21 cellular contexts compared by ENCODE assay signal in the genomic region with DNA sequence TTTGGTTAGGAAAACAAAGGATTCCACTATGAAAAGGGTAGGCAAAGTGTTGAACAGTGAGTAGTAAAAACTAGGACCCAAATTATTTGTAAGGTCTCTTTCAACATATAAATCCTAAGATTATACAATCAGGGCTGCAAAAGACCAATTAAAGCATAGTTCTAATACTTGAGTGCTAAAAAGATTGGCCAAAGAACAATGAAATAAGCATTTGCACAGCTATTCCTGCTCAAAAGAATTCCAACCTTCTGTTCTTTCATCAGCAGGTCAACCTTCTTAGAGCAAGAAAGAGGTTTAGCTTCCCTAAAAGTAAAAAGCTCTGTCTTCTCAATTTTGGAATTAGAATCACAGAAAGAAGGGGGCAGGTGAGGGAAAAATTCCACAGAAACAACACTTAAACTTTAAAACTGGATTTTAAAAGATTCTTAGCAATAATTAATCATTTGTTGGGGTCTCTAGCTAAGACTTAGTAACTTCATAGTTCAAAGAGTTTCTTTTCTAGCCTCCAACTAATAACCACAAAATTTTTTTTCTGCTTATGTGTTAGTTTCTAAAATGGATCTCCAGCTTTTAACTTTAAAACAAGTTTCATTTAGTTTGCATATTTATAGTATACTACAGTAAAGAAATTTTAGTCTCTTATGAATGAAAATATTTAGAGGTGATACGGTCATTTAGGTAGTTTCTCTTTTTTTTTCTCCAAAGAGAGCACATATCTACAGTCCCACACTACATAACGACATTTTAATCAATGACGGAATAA. TPM values are rescaled to one million over a fixed set of nuclear protein-coding genes. Genes with fewer than 3 reads are reported as not detected.
DNase-seq lines count a peak whose midpoint lies in the region; ATAC-seq and TF ChIP-seq lines count a peak whose summit lies in the region.
"Had no signal": no experiment of that assay in that cellular context is flagged by ENCODE, and none has a peak within 500 bp of the region (broad histone marks: within the 10 kb centered on the region; RNA-seq: fewer than 3 reads in every experiment).

No MANE protein-coding gene starts in this region.

- no CpG with 5 or more reads among the region's 3 CpGs for WGBS in neuronal stem cell (ENCODE audit: extremely low coverage in 2 of 2, insufficient read length in 2 of 2, insufficient replicate concordance in 1 of 2), 2 donors

- H3K36me3 ChIP-seq in KOPT-K1 (ENCODE audit: insufficient read depth, low read length) (no peaks in the 10 kb centered on the region), neuronal stem cell (replicated peaks in 1 of 2; ENCODE audit: control insufficient read depth in 2 of 2, insufficient read depth in 2 of 2, low read length in 2 of 2) (no peaks in the 10 kb centered on the region), colonic mucosa (no peaks in the 10 kb centered on the region)
- H3K36me3 ChIP-seq: thoracic aorta had no signal

- H3K27me3 ChIP-seq in neuronal stem cell (ENCODE audit: control insufficient read depth in 3 of 3, insufficient read depth in 3 of 3, low read depth in 1 of 3, low read length in 3 of 3) (no peaks in the 10 kb centered on the region), colonic mucosa (no peaks in the 10 kb centered on the region)

- ATAC-seq in GM18498 (IDR thresholded peaks at IDR 0.05; ENCODE audit: unreplicated experiment): peak; percentile 51
- ATAC-seq: left ventricle myocardium superior had no signal

- H3K9me3 ChIP-seq in KOPT-K1 (ENCODE audit: insufficient read depth, low read length, poor library complexity, severe bottlenecking) (no peaks in the 10 kb centered on the region), neuronal stem cell (replicated peaks in 1 of 2; ENCODE audit: control insufficient read depth in 2 of 2, insufficient read depth in 1 of 2, low read depth in 1 of 2, low read length in 2 of 2) (no peaks in the 10 kb centered on the region), colonic mucosa (no peaks in the 10 kb centered on the region)
- H3K9me3 ChIP-seq: thoracic aorta had no signal

- H2AK5ac ChIP-seq in neuronal stem cell (ENCODE audit: low read depth, low read length): no peak overlapping the region

- no peaks in the 10 kb centered on the region for H3K27me3 Mint-ChIP-seq in brain
- H3K27me3 Mint-ChIP-seq: progenitor cell of endocrine pancreas had no signal

- H3K4me3 ChIP-seq in neuronal stem cell (ENCODE audit: low read length in 2 of 2) (no peak overlapping the region), colonic mucosa (no peak overlapping the region)
- H3K4me3 ChIP-seq: thoracic aorta had no signal

- H3K36me3 Mint-ChIP-seq in brain: peaks cover 8% of the 10 kb centered on the region

- peaks cover 0 to 3% (median 0%) of the 10 kb centered on the region in 5 experiments for H3K9me3 Mint-ChIP-seq in brain
- H3K9me3 Mint-ChIP-seq: activated naive CD4-positive, alpha-beta T cell treated with anti-CD3 and anti-CD28 coated beads for 36 hours had no signal

- H3K14ac ChIP-seq in neuronal stem cell (ENCODE audit: low read length): no peak overlapping the region

- no peak overlapping the region for H3K4me2 ChIP-seq in neuronal stem cell (ENCODE audit: insufficient read depth, low read length, poor library complexity, severe bottlenecking)

- no peak overlapping the region for H3K18ac ChIP-seq in neuronal stem cell (ENCODE audit: low read length)

- H2BK12ac ChIP-seq in neuronal stem cell (ENCODE audit: low read length): no peak overlapping the region

- H2BK15ac ChIP-seq in neuronal stem cell (ENCODE audit: low read length): no peak overlapping the region

- peaks cover 0 to 8% of the 10 kb centered on the region in 2 donors for H3K4me1 ChIP-seq in neuronal stem cell (ENCODE audit: control insufficient read depth in 2 of 2, insufficient read depth in 1 of 2, low read depth in 1 of 2, low read length in 2 of 2)
- no peaks in the 10 kb centered on the region for H3K4me1 ChIP-seq in colonic mucosa

- no peak overlapping the region for H4K91ac ChIP-seq in neuronal stem cell (ENCODE audit: low read depth, low read length, poor library complexity)

- H3K9ac ChIP-seq in neuronal stem cell (ENCODE audit: low read depth, low read length, poor library complexity) (no peak overlapping the region), colonic mucosa (ENCODE audit: low read depth in 2 of 2, low read length in 2 of 2) (no peak overlapping the region)

- no peak overlapping the region for H2AFZ ChIP-seq in neuronal stem cell (ENCODE audit: low read length)

- H2BK5ac ChIP-seq in neuronal stem cell (ENCODE audit: low read length): no peak overlapping the region

- no peak overlapping the region for H3K4me3 Mint-ChIP-seq in brain
- H3K4me3 Mint-ChIP-seq: activated CD8-positive, alpha-beta T cell treated with anti-CD3 and anti-CD28 coated beads, Interleukin-2, amount 10 ng/mL, durations not matched to agents 7 days and 5 days; activated naive CD4-positive, alpha-beta T cell treated with anti-CD3 and anti-CD28 coated beads for 36 hours had no signal

- no peak overlapping the region for H4K8ac ChIP-seq in neuronal stem cell (ENCODE audit: low read depth, low read length)

- no peak overlapping the region for H3K4ac ChIP-seq in neuronal stem cell (ENCODE audit: low read length)

- no peak overlapping the region for H3K23ac ChIP-seq in neuronal stem cell (ENCODE audit: low read depth, low read length, poor library complexity)

- peaks cover 78% of the 10 kb centered on the region for H3K4me1 Mint-ChIP-seq in brain

- H3K27ac ChIP-seq in KOPT-K1 (ENCODE audit: low read depth, low read length, poor library complexity, severe bottlenecking): peak overlapping the region; percentile 23
- peak overlapping the region; percentile 50 for H3K27ac ChIP-seq in neuronal stem cell (replicated peaks; ENCODE audit: low read length)
- H3K27ac ChIP-seq in colonic mucosa: no peak overlapping the region
- H3K27ac ChIP-seq: thoracic aorta had no signal

- H2BK120ac ChIP-seq in neuronal stem cell (ENCODE audit: low read depth, low read length): no peak overlapping the region

- intact Hi-C loops in colonic mucosa (cut with DNase I): no loop called here

- H3K79me1 ChIP-seq in neuronal stem cell (ENCODE audit: low read depth, low read length): no peaks in the 10 kb centered on the region

- TF ChIP-seq CTCF in brain (conservative IDR thresholded peaks at IDR 0.05) (no peak), colonic mucosa (IDR thresholded peaks at IDR 0.05) (no peak)

- peak overlapping the region in 3 of 5 experiments; percentile 35 to 48 (median 43) for H3K27ac Mint-ChIP-seq in brain
- H3K27ac Mint-ChIP-seq: activated CD8-positive, alpha-beta T cell treated with anti-CD3 and anti-CD28 coated beads, Interleukin-2, amount 10 ng/mL, durations not matched to agents 7 days and 5 days; activated naive CD4-positive, alpha-beta T cell treated with anti-CD3 and anti-CD28 coated beads for 36 hours; progenitor cell of endocrine pancreas had no signal

- DNase-seq in neuronal stem cell (ENCODE audit: low spot score) (no peak), LoVo (ENCODE audit: low spot score) (no peak), colonic mucosa (no peak), DMS53 (lab: John Stamatoyannopoulos, UW) (no peak), GDM1 (lab: John Stamatoyannopoulos, UW) (no peak)
- DNase-seq: activated CD4-positive, alpha-beta T cell treated with anti-CD3 and anti-CD28 coated beads for 1 hour; activated CD8-positive, alpha-beta T cell treated with anti-CD3 and anti-CD28 coated beads, Interleukin-2, amount 10 ng/mL, durations not matched to agents 7 days and 5 days; activated T-cell treated with anti-CD3 and anti-CD28 coated beads, Interleukin-2, amount 50 U/mL, for 48 hours; amygdala; caudate nucleus; DMS79 treated with DMSO at 0.1 percent for 48 hours; foreskin melanocyte; left ventricle myocardium superior; NCI-H187; Right ventricle myocardium superior had no signal

RNA-seq across cellular contexts. Expression of gene TSPAN5, which starts 16.3 kb away (rescaled TPM):
- 18.3 TPM for polyA plus RNA-seq in brain (ENCODE audit: insufficient read depth, low read depth, low replicate concordance)
- 21.5 TPM for polyA plus RNA-seq in neuronal stem cell (2013, experiment 1 of 2)
- 22.8 TPM for polyA plus RNA-seq in neuronal stem cell (2013, experiment 2 of 2)
- total RNA-seq in colonic mucosa: 1 to 10 TPM; 5.3 to 5.6 TPM
